Comparison of ENCODE assay signal across 16 cellular contexts in the genomic region with DNA sequence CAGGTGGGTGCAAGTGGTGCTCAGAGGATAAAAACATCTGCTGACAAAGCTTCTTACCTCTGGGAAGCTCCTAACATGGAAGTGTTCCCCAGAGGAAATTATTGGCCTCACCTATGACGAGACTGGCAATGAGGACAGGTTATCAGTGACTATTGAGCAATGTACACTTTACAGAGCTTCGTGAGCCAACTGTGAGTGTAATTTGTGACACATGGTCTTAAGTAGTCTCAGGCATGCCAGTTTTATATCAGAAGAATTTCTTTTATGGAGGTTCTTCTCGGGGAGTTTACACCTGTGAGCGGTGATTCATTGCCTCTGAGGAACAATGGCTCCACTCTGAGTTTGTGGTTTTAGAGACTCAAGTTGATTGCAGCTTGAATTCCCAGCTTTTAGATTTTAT. TPM values are rescaled to one million over a fixed set of nuclear protein-coding genes. Genes with fewer than 3 reads are reported as not detected.
A peak's percentile ranks its signal among the peaks of the same experiment; 100 is the strongest.
DNase-seq lines count a peak whose midpoint lies in the region; ATAC-seq, FAIRE-seq and TF ChIP-seq lines count a peak whose summit lies in the region.
"Had no signal": no experiment of that assay in that cellular context is flagged by ENCODE, and none has a peak within 500 bp of the region (broad histone marks: within the 10 kb centered on the region; RNA-seq: fewer than 3 reads in every experiment).

No MANE protein-coding gene starts in this region.

- in situ Hi-C loops in HepG2 (cut with HindIII; ENCODE audit: extremely low pct_ligation_motif_present, low pct_unique_long_range_greater_than_20kb): no loop called here

- TF ChIP-seq CTCF in astrocyte (IDR thresholded peaks at IDR 0.05; ENCODE audit: insufficient read depth, low read depth, low read length) (no peak), HepG2 (CRISPR knock-in tag; IDR thresholded peaks at IDR 0.05) (no peak), vagina (IDR thresholded peaks at IDR 0.05) (no peak), omental fat pad (IDR thresholded peaks at IDR 0.05) (no peak), endothelial cell (IDR thresholded peaks at IDR 0.05; ENCODE audit: unreplicated experiment) (no peak), WTC11 (IDR thresholded peaks at IDR 0.05) (no peak)

- H3K4me3 Mint-ChIP-seq in astrocyte (ENCODE audit: unreplicated experiment): no peak overlapping the region
- no peak overlapping the region for H3K4me3 Mint-ChIP-seq in endothelial cell (ENCODE audit: unreplicated experiment)
- no peak overlapping the region for H3K4me3 Mint-ChIP-seq in WTC11
- H3K4me3 Mint-ChIP-seq: neural progenitor cell; stimulated activated naive CD8-positive, alpha-beta T cell treated with anti-CD3 and anti-CD28 coated beads, Interleukin-15, Interleukin-2, amounts not matched to agents 100 ng/mL and 50 ng/mL, for 24 hours had no signal

- H3K4me1 Mint-ChIP-seq in astrocyte (ENCODE audit: low read depth, unreplicated experiment) (peaks cover 12% of the 10 kb centered on the region), endothelial cell (ENCODE audit: unreplicated experiment) (peaks cover 22% of the 10 kb centered on the region), WTC11 (peaks cover 7% of the 10 kb centered on the region)

- intact Hi-C loops in HepG2 (cut with micrococcal nuclease; ENCODE audit: unreplicated experiment) (no loop called here), vagina (cut with DNase I) (no loop called here)

- H3K36me3 ChIP-seq in astrocyte (ENCODE audit: insufficient read depth, low read length) (no peaks in the 10 kb centered on the region), HepG2 (replicated peaks in 1 of 2; ENCODE audit: control insufficient read depth in 1 of 2, insufficient read depth in 2 of 2, low read length in 2 of 2) (no peaks in the 10 kb centered on the region), vagina (no peaks in the 10 kb centered on the region)
- H3K36me3 ChIP-seq: neural progenitor cell had no signal

- FAIRE-seq in astrocyte (lab: Jason Lieb, UNC) (peak; percentile 26), HepG2 (lab: Jason Lieb, UNC) (no peak)

- CTCF ChIA-PET in HepG2 (lab: Yijun Ruan, JAX; ENCODE audit: low intra/inter-chr PET ratio, low total read pairs) (no interaction called here), WTC11 (lab: Charles Lee) (interaction anchor here (0.9 kb wide), 1 partner anchor 58 kb away, joined by 4 read pairs; no protein-coding TSS in a partner anchor)

- H3K27me3 Mint-ChIP-seq in astrocyte (ENCODE audit: low read depth, unreplicated experiment) (no peaks in the 10 kb centered on the region), endothelial cell (ENCODE audit: unreplicated experiment) (no peaks in the 10 kb centered on the region), WTC11 (ENCODE audit: low read depth) (no peaks in the 10 kb centered on the region)
- H3K27me3 Mint-ChIP-seq: stimulated activated naive CD8-positive, alpha-beta T cell treated with anti-CD3 and anti-CD28 coated beads, Interleukin-15, Interleukin-2, amounts not matched to agents 100 ng/mL and 50 ng/mL, for 24 hours had no signal

- H3K4me1 ChIP-seq in astrocyte (ENCODE audit: insufficient read depth, low read length): peaks cover 6% of the 10 kb centered on the region
- peaks cover 36% of the 10 kb centered on the region for H3K4me1 ChIP-seq in HepG2 (ENCODE audit: insufficient read depth, low read length)
- H3K4me1 ChIP-seq in vagina: peaks cover 17% of the 10 kb centered on the region
- H3K4me1 ChIP-seq: BLaER1 treated with 17β-estradiol and CSF1 and Interleukin-3, amounts not matched to agents 10 nM and 100 nM had no signal

- no peaks in the 10 kb centered on the region for H3K36me3 Mint-ChIP-seq in astrocyte (ENCODE audit: low read depth, unreplicated experiment)
- H3K36me3 Mint-ChIP-seq in endothelial cell (ENCODE audit: low read depth, unreplicated experiment): no peaks in the 10 kb centered on the region
- no peaks in the 10 kb centered on the region for H3K36me3 Mint-ChIP-seq in WTC11
- H3K36me3 Mint-ChIP-seq: neural progenitor cell had no signal

- H3K9me3 Mint-ChIP-seq in astrocyte (ENCODE audit: unreplicated experiment) (no peaks in the 10 kb centered on the region), endothelial cell (ENCODE audit: unreplicated experiment) (no peaks in the 10 kb centered on the region), WTC11 (no peaks in the 10 kb centered on the region)
- H3K9me3 Mint-ChIP-seq: neural progenitor cell; stimulated activated naive CD8-positive, alpha-beta T cell treated with anti-CD3 and anti-CD28 coated beads, Interleukin-15, Interleukin-2, amounts not matched to agents 100 ng/mL and 50 ng/mL, for 24 hours had no signal

- H3K79me2 ChIP-seq in astrocyte (ENCODE audit: insufficient read depth, low read length) (no peaks in the 10 kb centered on the region), HepG2 (ENCODE audit: insufficient read depth, low read length) (no peaks in the 10 kb centered on the region)

- H3K9me3 ChIP-seq in astrocyte (ENCODE audit: insufficient read depth, low read depth, low read length) (no peaks in the 10 kb centered on the region), HepG2 (ENCODE audit: low read length) (no peaks in the 10 kb centered on the region), vagina (no peaks in the 10 kb centered on the region)
- H3K9me3 ChIP-seq: BLaER1 treated with 17β-estradiol and CSF1 and Interleukin-3, amounts not matched to agents 10 nM and 100 nM had no signal

- TF ChIP-seq POLR2A in HepG2 (IDR thresholded peaks at IDR 0.05; ENCODE audit: insufficient read depth in 1 of 2, low read depth in 2 of 2, low read length in 2 of 2) (no peak), vagina (IDR thresholded peaks at IDR 0.05) (no peak)

- H3K4me3 ChIP-seq in astrocyte (ENCODE audit: insufficient read depth, low read depth, low read length) (no peak overlapping the region), HepG2 (replicated peaks in 1 of 3; ENCODE audit: insufficient read depth in 1 of 3, low read depth in 2 of 3, low read length in 3 of 3) (no peak overlapping the region), vagina (no peak overlapping the region)
- H3K4me3 ChIP-seq: BLaER1 treated with 17β-estradiol and CSF1 and Interleukin-3, amounts not matched to agents 10 nM and 100 nM; neural progenitor cell; skin epidermis had no signal

- H3K9ac ChIP-seq in astrocyte (ENCODE audit: low read length) (no peak overlapping the region), HepG2 (ENCODE audit: insufficient read depth, low read depth, low read length) (no peak overlapping the region)
- H3K9ac ChIP-seq: BLaER1 treated with 17β-estradiol and CSF1 and Interleukin-3, amounts not matched to agents 10 nM and 100 nM; neural progenitor cell had no signal

- no peak overlapping the region for H3K27ac Mint-ChIP-seq in astrocyte (ENCODE audit: unreplicated experiment)
- no peak overlapping the region for H3K27ac Mint-ChIP-seq in endothelial cell (ENCODE audit: unreplicated experiment)
- H3K27ac Mint-ChIP-seq in WTC11: no peak overlapping the region
- H3K27ac Mint-ChIP-seq: neural progenitor cell; stimulated activated naive CD8-positive, alpha-beta T cell treated with anti-CD3 and anti-CD28 coated beads, Interleukin-15, Interleukin-2, amounts not matched to agents 100 ng/mL and 50 ng/mL, for 24 hours had no signal

- TF ChIP-seq EP300 in HepG2 (IDR thresholded peaks at IDR 0.05; ENCODE audit: low read depth in 2 of 2, low read length in 2 of 2): no peak
- no peak for TF ChIP-seq EP300 in HepG2 (CRISPR knock-in tag; IDR thresholded peaks at IDR 0.05; ENCODE audit: borderline replicate concordance)

- H3K4me2 ChIP-seq in astrocyte (ENCODE audit: low read length) (no peak overlapping the region), HepG2 (ENCODE audit: low read depth, low read length) (no peak overlapping the region)
- H3K4me2 ChIP-seq: BLaER1 treated with 17β-estradiol and CSF1 and Interleukin-3, amounts not matched to agents 10 nM and 100 nM; neural progenitor cell had no signal

- ATAC-seq in HepG2: no peak
- ATAC-seq in omental fat pad (ENCODE audit: low FRiP score): no peak
- ATAC-seq in WTC11: no peak

- no TSS peak for BruUV-seq in HepG2 (replicated peaks; lab: Mats Ljungman, UMichigan)

- no peak for TF ChIP-seq RAD21 in HepG2 (CRISPR knock-in tag; IDR thresholded peaks at IDR 0.05)

- H4K20me1 ChIP-seq in astrocyte (ENCODE audit: insufficient read depth, low read length) (no peaks in the 10 kb centered on the region), HepG2 (ENCODE audit: insufficient read depth, low read length) (no peaks in the 10 kb centered on the region)
- H4K20me1 ChIP-seq: BLaER1 treated with 17β-estradiol and CSF1 and Interleukin-3, amounts not matched to agents 10 nM and 100 nM had no signal

- 34% methylated on average over 4 of the region's 4 CpGs for WGBS in HepG2 (ENCODE audit: low lambda C conversion rate)

- DNase-seq in LoVo (ENCODE audit: low spot score) (peak; percentile 93), astrocyte (ENCODE audit: low read depth) (peak; percentile 73), HepG2 (ENCODE audit: low spot score) (no peak), vagina (ENCODE audit: extremely low spot score in 2 of 2) (no peak), omental fat pad (ENCODE audit: low spot score) (no peak), endothelial cell (ENCODE audit: low spot score) (no peak), WTC11 (ENCODE audit: low spot score) (no peak)
- DNase-seq: activated effector memory CD4-positive, alpha-beta T cell treated with Interleukin-2 at 50 U/mL for 16 hours; DMS53; mesenchymal stem cell; NCI-H1092; NCI-H345 had no signal

- H3K27me3 ChIP-seq in astrocyte (ENCODE audit: insufficient read depth, low read length) (no peaks in the 10 kb centered on the region), HepG2 (ENCODE audit: control insufficient read depth in 1 of 2, insufficient read depth in 2 of 2, low read length in 2 of 2) (no peaks in the 10 kb centered on the region), vagina (no peaks in the 10 kb centered on the region)
- H3K27me3 ChIP-seq: BLaER1 treated with 17β-estradiol and CSF1 and Interleukin-3, amounts not matched to agents 10 nM and 100 nM; neural progenitor cell had no signal

- POLR2A ChIA-PET in HepG2 (lab: Yijun Ruan, JAX): no interaction called here
- POLR2A ChIA-PET in WTC11 (lab: Charles Lee): no interaction called here

- H3K27ac ChIP-seq in astrocyte (ENCODE audit: low read depth, low read length) (no peak overlapping the region), HepG2 (ENCODE audit: extremely low read length, insufficient read depth, low read length) (no peak overlapping the region), vagina (peak overlapping the region; percentile 42)
- H3K27ac ChIP-seq: BLaER1 treated with 17β-estradiol and CSF1 and Interleukin-3, amounts not matched to agents 10 nM and 100 nM; neural progenitor cell had no signal

- no peak overlapping the region for H2AFZ ChIP-seq in astrocyte (ENCODE audit: low read depth, low read length)
- H2AFZ ChIP-seq in HepG2 (ENCODE audit: low read length): no peak overlapping the region
- H2AFZ ChIP-seq: neural progenitor cell had no signal

RNA-seq across cellular contexts. Expression of a gene that starts 11.3 kb away (rescaled TPM):
- 0.41 and 0.59 TPM in 2 replicates for total RNA-seq in astrocyte
- total RNA-seq in HepG2 (2016; rRNA removed; fragmentation: Illumina TruSeq; extraction: Trizol): 0.14 and 0.27 TPM in 2 replicates
- 0.09 TPM in 1 of 2 replicates, not detected in the other for total RNA-seq in HepG2 (2016; cell fraction: cytosol; rRNA removed; fragmentation: Illumina TruSeq; extraction: Trizol; ENCODE audit: low read depth)
- 0.32 and 0.34 TPM in 2 replicates for total RNA-seq in HepG2 (2016; cell fraction: insoluble cytoplasmic fraction; rRNA removed; fragmentation: Illumina TruSeq; extraction: Trizol)
- total RNA-seq in HepG2 (2016; cell fraction: membrane; rRNA removed; fragmentation: Illumina TruSeq; extraction: Trizol): 0.17 and 0.22 TPM in 2 replicates
- total RNA-seq in HepG2 (2016; cell fraction: nucleus; rRNA removed; fragmentation: Illumina TruSeq; extraction: Trizol): 0.47 and 1.2 TPM in 2 replicates
- 0.12 and 0.16 TPM in 2 replicates for polyA plus RNA-seq in HepG2 (2011; rRNA removed)
- polyA plus RNA-seq in HepG2 (2011; cell fraction: cytosol; rRNA removed): 0.04 and 0.06 TPM in 2 replicates
- polyA plus RNA-seq in HepG2 (2011; cell fraction: nucleus; rRNA removed): 0.43 and 0.56 TPM in 2 replicates
- 0.19 and 0.20 TPM in 2 replicates for polyA plus RNA-seq in HepG2 (2012)
- polyA plus RNA-seq in HepG2 (2016; cell fraction: cytosol; fragmentation: Illumina TruSeq; extraction: Trizol; ENCODE audit: low read depth): 0.06 and 0.08 TPM in 2 replicates
- 0.22 TPM in 1 of 2 replicates, not detected in the other for polyA plus RNA-seq in HepG2 (2016; cell fraction: insoluble cytoplasmic fraction; fragmentation: Illumina TruSeq; extraction: Trizol; ENCODE audit: low read depth)
- 0.16 TPM in 1 of 2 replicates, not detected in the other for polyA plus RNA-seq in HepG2 (2016; cell fraction: membrane; fragmentation: Illumina TruSeq; extraction: Trizol; ENCODE audit: low read depth)
- polyA plus RNA-seq in HepG2 (2016; cell fraction: nucleus; fragmentation: Illumina TruSeq; extraction: Trizol; ENCODE audit: insufficient read depth, low read depth): 0.33 TPM in 2 replicates
- not detected in 2 replicates for polyA minus RNA-seq in HepG2 (2011; rRNA and poly(A)+ RNA removed; ENCODE audit: low replicate concordance)
- not detected in 2 replicates for polyA minus RNA-seq in HepG2 (2011; cell fraction: cytosol; rRNA and poly(A)+ RNA removed)
- polyA minus RNA-seq in HepG2 (2011; cell fraction: nucleus; rRNA and poly(A)+ RNA removed): 1.4 and 2.3 TPM in 2 replicates
- total RNA-seq in vagina: not detected
- 1 to 10 TPM in 1 of 4 donors, under 1 TPM in 2, not detected in 1; 0.32 to 1.5 (median 0.60) TPM for total RNA-seq in omental fat pad
- 0.31 TPM for total RNA-seq in endothelial cell (ENCODE audit: unreplicated experiment)
- 0.07 to 0.28 TPM (median 0.14 TPM) in 3 replicates for total RNA-seq in WTC11 (2021)

Comparison
In these comparisons a context has a peak if more than half of its experiments do, and no peak if none do; other contexts are left out.
1. DNase-seq: peak in LoVo (single experiment) and astrocyte (single experiment); none in HepG2 (single experiment), vagina (0 of 2), omental fat pad (single experiment), endothelial cell (single experiment) and WTC11 (single experiment).